9 cellular contexts compared by ENCODE assay signal in the genomic region with DNA sequence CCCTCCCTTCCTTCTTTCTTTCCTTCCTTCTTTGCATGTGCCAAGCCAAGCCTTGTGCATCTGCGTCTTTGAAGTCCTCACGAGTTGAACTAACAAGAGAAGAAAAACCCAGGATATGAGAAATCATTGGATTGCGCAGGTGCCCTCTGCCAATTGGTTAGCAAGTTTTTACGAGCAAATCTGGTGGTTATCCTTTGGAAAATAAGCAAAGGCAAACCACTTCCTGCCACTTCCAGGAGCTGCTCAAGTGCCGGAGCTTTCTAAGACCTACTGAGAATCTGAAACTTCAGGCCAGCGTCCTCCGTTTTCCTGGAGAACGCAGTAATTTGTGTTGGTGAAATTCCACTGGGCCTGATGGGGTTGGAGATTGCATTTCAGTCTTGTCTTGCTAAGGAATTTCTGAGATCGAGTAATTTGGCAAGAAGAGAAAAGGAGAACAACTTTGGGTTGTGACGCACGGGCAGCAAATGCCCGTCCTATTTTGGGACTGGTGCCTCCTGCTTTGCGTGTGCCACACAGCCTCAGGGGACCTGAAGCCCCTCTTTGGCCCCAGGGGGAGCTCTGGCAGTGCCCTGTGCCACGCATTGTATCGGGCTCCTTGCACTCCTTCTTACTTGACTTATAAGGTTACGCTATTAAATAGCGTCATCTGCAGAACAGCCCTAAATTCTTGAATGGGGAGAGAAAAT. TPM values are rescaled to one million over a fixed set of nuclear protein-coding genes. Genes with fewer than 3 reads are reported as not detected.
A peak's percentile ranks its signal among the peaks of the same experiment; 100 is the strongest.
DNase-seq lines count a peak whose midpoint lies in the region; ATAC-seq, FAIRE-seq and TF ChIP-seq lines count a peak whose summit lies in the region.
"Had no signal": no experiment of that assay in that cellular context is flagged by ENCODE, and none has a peak within 500 bp of the region (broad histone marks: within the 10 kb centered on the region; RNA-seq: fewer than 3 reads in every experiment).

No MANE protein-coding gene starts in this region.

- H3K27me3 ChIP-seq in Panc1 (ENCODE audit: control insufficient read depth, insufficient read depth, low read length) (no peaks in the 10 kb centered on the region), H1 (replicated peaks in 1 of 4; ENCODE audit: control insufficient read depth in 3 of 4, extremely low read depth in 1 of 4, insufficient read depth in 3 of 4, low read length in 3 of 4) (no peaks in the 10 kb centered on the region), prostate gland (replicated peaks; ENCODE audit: insufficient read depth) (no peaks in the 10 kb centered on the region), HAP-1 (ENCODE audit: low read depth) (no peaks in the 10 kb centered on the region)

- H4K8ac ChIP-seq in H1 (ENCODE audit: extremely low read depth, insufficient read depth, low read length): no peak overlapping the region

- no peak overlapping the region for H2BK5ac ChIP-seq in H1 (ENCODE audit: low read depth, low read length)

- no peak for FAIRE-seq in H1 (lab: Jason Lieb, UNC)

- no peak overlapping the region for H2BK15ac ChIP-seq in H1 (ENCODE audit: low read length)

- TF ChIP-seq POLR2A in H1 (IDR thresholded peaks at IDR 0.05; ENCODE audit: control extremely low read depth in 1 of 2, low read depth in 2 of 2, low read length in 2 of 2) (no peak), prostate gland (IDR thresholded peaks at IDR 0.05) (no peak)

- TF ChIP-seq EP300 in H1 (IDR thresholded peaks at IDR 0.05; ENCODE audit: borderline replicate concordance in 1 of 2, low read depth in 2 of 2, low read length in 2 of 2): no peak

- H2BK120ac ChIP-seq in H1 (replicated peaks; ENCODE audit: low read depth, low read length): no peak overlapping the region

- H4K91ac ChIP-seq in H1 (replicated peaks; ENCODE audit: insufficient read length, low read length): no peak overlapping the region

- no peak overlapping the region for H3K9ac ChIP-seq in H1 (replicated peaks in 1 of 4; ENCODE audit: extremely low read depth in 1 of 4, low read depth in 3 of 4, low read length in 3 of 4)

- no peaks in the 10 kb centered on the region for H3K36me3 ChIP-seq in Panc1 (ENCODE audit: control insufficient read depth, insufficient read depth, low read length)
- no peaks in the 10 kb centered on the region for H3K36me3 ChIP-seq in H1 (ENCODE audit: control insufficient read depth in 2 of 4, insufficient read depth in 4 of 4, low read length in 3 of 4)
- H3K36me3 ChIP-seq in prostate gland: no peaks in the 10 kb centered on the region
- H3K36me3 ChIP-seq in HAP-1 (replicated peaks): no peaks in the 10 kb centered on the region

- TF ChIP-seq RAD21 in H1 (IDR thresholded peaks at IDR 0.05 in 1 of 2, conservative IDR thresholded peaks at IDR 0.05 in 1 of 2; ENCODE audit: low read depth in 2 of 2, low read length in 2 of 2): no peak

- no peak overlapping the region for H2BK20ac ChIP-seq in H1 (ENCODE audit: low read length)

- H3K18ac ChIP-seq in H1 (ENCODE audit: extremely low read depth, low read length): no peak overlapping the region

- peak overlapping the region; percentile 19 for H3K56ac ChIP-seq in H1 (replicated peaks; ENCODE audit: insufficient read length, low read depth, low read length)

- H3K23me2 ChIP-seq in H1 (ENCODE audit: low read depth, low read length): no peaks in the 10 kb centered on the region

- H3K9me3 ChIP-seq in Panc1 (ENCODE audit: control insufficient read depth, insufficient read depth, low read depth, low read length): no peaks in the 10 kb centered on the region
- H3K9me3 ChIP-seq in H1 (ENCODE audit: insufficient read depth in 2 of 2, low read depth in 1 of 2, low read length in 1 of 2): no peaks in the 10 kb centered on the region
- no peaks in the 10 kb centered on the region for H3K9me3 ChIP-seq in prostate gland
- H3K9me3 ChIP-seq in HAP-1: no peaks in the 10 kb centered on the region

- WGBS in H1 (ENCODE audit: extremely low coverage in 1 of 2, insufficient coverage in 1 of 2, insufficient read length in 1 of 2, insufficient replicate concordance in 2 of 2, low coverage in 1 of 2, low lambda C conversion rate in 2 of 2, missing lambda C conversion rate in 1 of 2), 2 experiments: 89% methylated on average over 16 of the region's 17 CpGs; no CpG with 5 or more reads in 1 of the 2 experiments
- WGBS in prostate gland: 39% methylated on average over 17 of the region's 17 CpGs

- DNase-seq in EH (ENCODE audit: low read depth) (peak; percentile 97), Panc1 (ENCODE audit: low read depth, low spot score) (no peak), H1 (ENCODE audit: low read depth in 1 of 2, low spot score in 2 of 2) (no peak), prostate gland (ENCODE audit: low spot score) (peak; percentile 37), kidney glomerular epithelial cell (lab: John Stamatoyannopoulos, UW) (no peak), HAP-1 (ENCODE audit: low spot score in 2 of 2) (no peak)
- DNase-seq: left colon had no signal

- H3K4ac ChIP-seq in H1 (replicated peaks; ENCODE audit: insufficient read length, low read depth, low read length): no peak overlapping the region

- no peak overlapping the region for H3K23ac ChIP-seq in H1 (ENCODE audit: insufficient read length)

- no peak overlapping the region for H2AK5ac ChIP-seq in H1 (ENCODE audit: low read depth, low read length)

- intact Hi-C loops in Panc1 (cut with micrococcal nuclease; ENCODE audit: unreplicated experiment) (no loop called here), prostate gland (cut with DNase I) (no loop called here)

- no peak overlapping the region for H3K14ac ChIP-seq in H1 (ENCODE audit: insufficient read length)

- H3K79me2 ChIP-seq in H1 (ENCODE audit: control insufficient read depth in 1 of 2, insufficient read depth in 2 of 2, low read length in 2 of 2): peaks cover 0 to 84% of the 10 kb centered on the region in 2 experiments; a peak in 3 of 4 replicates

- H3K4me1 ChIP-seq in Panc1 (ENCODE audit: control insufficient read depth, insufficient read depth, low read length): peaks cover 39% of the 10 kb centered on the region
- peaks cover 0 to 19% (median 5%) of the 10 kb centered on the region in 4 experiments; a peak in 5 of 7 replicates for H3K4me1 ChIP-seq in H1 (replicated peaks in 1 of 4; ENCODE audit: control insufficient read depth in 3 of 4, insufficient read depth in 4 of 4, low read length in 3 of 4)
- no peaks in the 10 kb centered on the region for H3K4me1 ChIP-seq in prostate gland (replicated peaks)
- H3K4me1 ChIP-seq in HAP-1: peaks cover 11% of the 10 kb centered on the region

- H3K4me3 ChIP-seq in Panc1 (ENCODE audit: low read depth in 2 of 2, low read length in 2 of 2): no peak overlapping the region
- no peak overlapping the region for H3K4me3 ChIP-seq in H1 (ENCODE audit: extremely low read depth in 1 of 4, insufficient read depth in 2 of 4, low read depth in 3 of 4, low read length in 4 of 4)
- H3K4me3 ChIP-seq in prostate gland: no peak overlapping the region
- no peak overlapping the region for H3K4me3 ChIP-seq in HAP-1

- TSS peak; percentile 53 for BruUV-seq in Panc1 (replicated peaks; lab: Mats Ljungman, UMichigan)

- H3K79me1 ChIP-seq in H1 (ENCODE audit: low read depth, low read length): peaks cover 30% of the 10 kb centered on the region

- TF ChIP-seq CTCF in Panc1 (IDR thresholded peaks at IDR 0.05) (no peak), H1 (IDR thresholded peaks at IDR 0.05; ENCODE audit: control extremely low read depth in 1 of 3, insufficient read depth in 1 of 3, low read depth in 1 of 3, low read length in 3 of 3) (no peak), prostate gland (IDR thresholded peaks at IDR 0.05) (no peak)

- no peak overlapping the region for H2AFZ ChIP-seq in H1 (ENCODE audit: low read length)

- CTCF ChIA-PET in Panc1 (lab: Charles Lee): no interaction called here
- CTCF ChIA-PET in H1 (lab: Charles Lee; ENCODE audit: partially characterized antibody): interaction anchor here (0.8 to 1.0 kb wide), 3 partner anchors 19 to 129 kb away, joined by 3 to 4 read pairs (median 3); no protein-coding TSS in a partner anchor

- in situ Hi-C loops in Panc1 (cut with HindIII; ENCODE audit: low pct_unique_long_range_greater_than_20kb, low sequenced_read_pairs) (no loop called here), HAP-1 (cut with MboI; ENCODE audit: low sequenced_read_pairs) (no loop called here)

- H4K5ac ChIP-seq in H1 (ENCODE audit: insufficient read length, low read depth, low read length): no peak overlapping the region

- H3K4me2 ChIP-seq in H1 (ENCODE audit: insufficient read depth in 1 of 2, low read depth in 2 of 2, low read length in 2 of 2): no peak overlapping the region

- peaks cover 4 to 17% of the 10 kb centered on the region in 2 experiments for H4K20me1 ChIP-seq in H1 (replicated peaks in 1 of 2; ENCODE audit: control insufficient read depth in 1 of 2, insufficient read depth in 2 of 2, low read length in 2 of 2)

- POLR2A ChIA-PET in Panc1 (lab: Charles Lee) (no interaction called here), H1 (lab: Charles Lee; ENCODE audit: partially characterized antibody) (no interaction called here)

- ATAC-seq in Panc1 (no peak), HG03460 (IDR thresholded peaks at IDR 0.05; ENCODE audit: unreplicated experiment) (no peak), HG03457 (IDR thresholded peaks at IDR 0.05; ENCODE audit: unreplicated experiment) (no peak)
- ATAC-seq: left colon had no signal

- H2BK12ac ChIP-seq in H1 (ENCODE audit: low read depth, low read length): no peak overlapping the region

- H3K27ac ChIP-seq in Panc1 (ENCODE audit: low read length): peak overlapping the region; percentile 5; the same call in 1 of the 2 replicates
- H3K27ac ChIP-seq in H1 (ENCODE audit: low read depth, low read length): no peak overlapping the region
- peak overlapping the region in 1 of 2 donors; percentile 10 for H3K27ac ChIP-seq in prostate gland

TF ChIP-seq in H1, 55 proteins besides CTCF, POLR2A, EP300 and RAD21 (continues in another document):
- TF ChIP-seq ASH2L (IDR thresholded peaks at IDR 0.05; ENCODE audit: low read length): no peak
- no peak for TF ChIP-seq SAP30 (IDR thresholded peaks at IDR 0.05; ENCODE audit: insufficient read depth, insufficient replicate concordance, low read length)

RNA-seq across cellular contexts. Expression of a gene that starts 56.4 kb away (rescaled TPM):
- total RNA-seq in Panc1 (2021; ENCODE audit: unreplicated experiment) (49.7 TPM), prostate gland (10 to 100 TPM; 30.1 to 95.1 TPM)
- polyA plus RNA-seq in Panc1 (2012; ENCODE audit: insufficient read length): 32.8 TPM
- 53.2 and 62.0 TPM in 2 replicates for total RNA-seq in H1 (2021; fragmentation: NEBNext Ultra II Directional; extraction: Animal tissue kit (Norgen Biotek cat#: 25700))
- 7.9 and 21.2 TPM in 2 replicates for polyA plus RNA-seq in H1 (2011; rRNA removed)
- polyA plus RNA-seq in H1 (2011; cell fraction: cytosol; rRNA removed): 7.9 TPM
- polyA plus RNA-seq in H1 (2011; cell fraction: nucleus; rRNA removed): 27.3 TPM
- polyA plus RNA-seq in H1 (2012, experiment 1 of 2): 44.6 to 50.3 TPM (median 45.5 TPM) in 4 replicates
- 28.6 TPM for polyA plus RNA-seq in H1 (2012, experiment 2 of 2)
- polyA plus RNA-seq in H1 (2013, experiment 1 of 2): 36.4 TPM
- 34.4 TPM for polyA plus RNA-seq in H1 (2013, experiment 2 of 2)
- polyA minus RNA-seq in H1 (2011; rRNA and poly(A)+ RNA removed): 20.8 and 26.6 TPM in 2 replicates
- polyA minus RNA-seq in H1 (2011; cell fraction: cytosol; rRNA and poly(A)+ RNA removed): 35.2 TPM
- polyA minus RNA-seq in H1 (2011; cell fraction: nucleus; rRNA and poly(A)+ RNA removed): 37.7 TPM

Comparison
In these comparisons a context has a peak if more than half of its experiments do, and no peak if none do; other contexts are left out.
1. DNase-seq: peak in EH (single experiment) and prostate gland (single experiment); none in Panc1 (single experiment), H1 (0 of 2), kidney glomerular epithelial cell (single experiment) and HAP-1 (0 of 2).